8 cellular contexts compared by ENCODE assay signal in genomic region chr2:177242136-177242987, GRCh38. TPM values are rescaled to one million over a fixed set of nuclear protein-coding genes. Genes with fewer than 3 reads are reported as not detected.
DNase-seq lines count a peak whose midpoint lies in the region; ATAC-seq and TF ChIP-seq lines count a peak whose summit lies in the region.

No MANE protein-coding gene starts in this region.

- peak overlapping the region; percentile 90 for H3K9ac ChIP-seq in smooth muscle cell (ENCODE audit: low read depth)

- peaks cover 63% of the 10 kb centered on the region for H3F3A ChIP-seq in smooth muscle cell (ENCODE audit: low read depth)

- H3K36me3 ChIP-seq in smooth muscle cell (ENCODE audit: low read depth), result no peaks in the 10 kb centered on the region

- peak overlapping the region; percentile 98 for H3K27ac ChIP-seq in smooth muscle cell (ENCODE audit: low read depth)

- H3K4me1 ChIP-seq in smooth muscle cell (ENCODE audit: low read depth), result peaks cover 40% of the 10 kb centered on the region

- WGBS in smooth muscle cell (ENCODE audit: low lambda C conversion rate), result 4% methylated on average over 5 of the region's 5 CpGs

- ATAC-seq in GM19023 (IDR thresholded peaks at IDR 0.05; ENCODE audit: unreplicated experiment), result no peak
- no peak for ATAC-seq in GM18502 (IDR thresholded peaks at IDR 0.05; ENCODE audit: poor library complexity, unreplicated experiment)

- H3K27me3 ChIP-seq in smooth muscle cell (ENCODE audit: low read depth), result no peaks in the 10 kb centered on the region

- H3K9me3 ChIP-seq in smooth muscle cell (replicated peaks; ENCODE audit: low read depth), result no peaks in the 10 kb centered on the region

- H2AFZ ChIP-seq in smooth muscle cell (ENCODE audit: low read depth), result no peak overlapping the region

- H3K4me2 ChIP-seq in smooth muscle cell, result peak overlapping the region; percentile 79

- peaks cover 69% of the 10 kb centered on the region for H4K20me1 ChIP-seq in smooth muscle cell (ENCODE audit: low read depth)

- H3K4me3 ChIP-seq in smooth muscle cell, result peak overlapping the region; percentile 34

- H3K79me2 ChIP-seq in smooth muscle cell (ENCODE audit: low read depth), result peaks cover 88% of the 10 kb centered on the region

- DNase-seq in DMS 273 (lab: John Stamatoyannopoulos, UW; ENCODE audit: unreplicated experiment), result peak; percentile 86
- DNase-seq in LHCN-M2 (ENCODE audit: low read depth), result peak; percentile 91
- DNase-seq in amniotic stem cell (lab: John Stamatoyannopoulos, UW), result peak; percentile 78
- peak; percentile 88 for DNase-seq in hepatic stellate cell (ENCODE audit: low spot score)
- DNase-seq in smooth muscle cell (lab: John Stamatoyannopoulos, UW; ENCODE audit: unreplicated experiment), result no peak
- no peak for DNase-seq in stimulated activated CD4-positive, alpha-beta T cell treated with anti-CD3 and anti-CD28 coated beads, Interleukin-4, amount 100 ng/mL, for 24 hours

- no peak for TF ChIP-seq CTCF in smooth muscle cell (IDR thresholded peaks at IDR 0.05; ENCODE audit: borderline replicate concordance, insufficient read depth, poor library complexity, severe bottlenecking)

RNA-seq across cellular contexts. Expression of gene NFE2L2, which starts 22.2 kb away (rescaled TPM):
- 59.3 and 74.6 TPM in 2 replicates for total RNA-seq in LHCN-M2 (2014; rRNA removed)
- 28.6 TPM for polyA plus RNA-seq in LHCN-M2 (2012)
- 110 and 118 TPM in 2 replicates for total RNA-seq in smooth muscle cell
- polyA plus RNA-seq in smooth muscle cell, result 64.4 and 68.9 TPM in 2 replicates

RNA-seq across cellular contexts. Expression of gene HNRNPA3, which starts 29.8 kb away (rescaled TPM):
- 42.4 and 67.6 TPM in 2 replicates for total RNA-seq in LHCN-M2 (2014; rRNA removed)
- 352 TPM for polyA plus RNA-seq in LHCN-M2 (2012)
- 55.8 and 58.5 TPM in 2 replicates for total RNA-seq in smooth muscle cell
- 40.3 and 59.6 TPM in 2 replicates for polyA plus RNA-seq in smooth muscle cell

Comparison
In these comparisons a context has a peak if more than half of its experiments do, and no peak if none do; other contexts are left out.
1. DNase-seq: peak in DMS 273 (single experiment), LHCN-M2 (single experiment), amniotic stem cell (single experiment) and hepatic stellate cell (single experiment); none in smooth muscle cell (single experiment) and stimulated activated CD4-positive, alpha-beta T cell treated with anti-CD3 and anti-CD28 coated beads, Interleukin-4, amount 100 ng/mL, for 24 hours (single experiment).